In genomic region chr20:50931306-50932015, GRCh38 we compare ENCODE assay signal across 1 cellular context.
TF ChIP-seq lines count a peak whose summit lies in the region.

Gene ADNP (minus strand): TSS chr20:50931437. CDS start chr20:50903996, 27,441 bp downstream.

TF ChIP-seq in HEK293, 187 proteins besides CTCF, POLR2A, EP300 and RAD21 (continued from another document):
- TF ChIP-seq ZNF791 (tag by site-specific recombination; IDR thresholded peaks at IDR 0.05) (no peak), ZNF768 (tag by site-specific recombination; IDR thresholded peaks at IDR 0.05) (no peak), EGR2 (tag by site-specific recombination; IDR thresholded peaks at IDR 0.05; ENCODE audit: low read depth) (no peak; the same call in 1 of the 2 replicates), ZNF701 (tag by site-specific recombination; IDR thresholded peaks at IDR 0.05) (no peak), FEZF1 (tag by site-specific recombination; IDR thresholded peaks at IDR 0.05) (no peak), BCL11B (tag by site-specific recombination; IDR thresholded peaks at IDR 0.05; ENCODE audit: low read depth) (no peak), SCRT2 (tag by site-specific recombination; IDR thresholded peaks at IDR 0.05) (peak; percentile 98), SP3 (tag by site-specific recombination; IDR thresholded peaks at IDR 0.05) (peak; percentile 34; the same call in 1 of the 2 replicates), ZNF639 (tag by site-specific recombination; IDR thresholded peaks at IDR 0.05) (no peak), PRDM4 (tag by site-specific recombination; IDR thresholded peaks at IDR 0.05) (no peak; the same call in 1 of the 2 replicates), AEBP2 (tag by site-specific recombination; IDR thresholded peaks at IDR 0.05; ENCODE audit: borderline replicate concordance) (no peak), ZNF561 (tag by site-specific recombination; IDR thresholded peaks at IDR 0.05; ENCODE audit: borderline replicate concordance) (peak; percentile 70; the same call in 1 of the 2 replicates), ZNF518A (tag by site-specific recombination; conservative IDR thresholded peaks at IDR 0.05; ENCODE audit: low read depth) (peak; percentile 34; the same call in 1 of the 2 replicates), ZBTB20 (tag by site-specific recombination; IDR thresholded peaks at IDR 0.05) (peak; percentile 81), KLF17 (tag by site-specific recombination; IDR thresholded peaks at IDR 0.05) (0 out of 2 replicates have a peak, but pooled peaks have one; percentile 54), BCL11A (tag by site-specific recombination; IDR thresholded peaks at IDR 0.05; ENCODE audit: low read depth) (peak; percentile 76; the same call in 1 of the 2 replicates), TSHZ1 (tag by site-specific recombination; IDR thresholded peaks at IDR 0.05; ENCODE audit: borderline replicate concordance) (no peak), ZFP3 (tag by site-specific recombination; IDR thresholded peaks at IDR 0.05; ENCODE audit: low read depth) (no peak), SALL2 (tag by site-specific recombination; IDR thresholded peaks at IDR 0.05; ENCODE audit: borderline replicate concordance) (no peak), REST (tag by site-specific recombination; IDR thresholded peaks at IDR 0.05) (no peak), PRDM1 (tag by site-specific recombination; IDR thresholded peaks at IDR 0.05) (no peak), ZNF221 (tag by site-specific recombination; IDR thresholded peaks at IDR 0.05; ENCODE audit: borderline replicate concordance) (no peak), ZNF157 (tag by site-specific recombination; IDR thresholded peaks at IDR 0.05) (no peak), ZBTB21 (tag by site-specific recombination; IDR thresholded peaks at IDR 0.05) (peak; percentile 42; the same call in 1 of the 2 replicates), ZNF501 (tag by site-specific recombination; IDR thresholded peaks at IDR 0.05) (no peak; the same call in 1 of the 2 replicates), REPIN1 (tag by site-specific recombination; IDR thresholded peaks at IDR 0.05; ENCODE audit: low read depth) (no peak), ZNF785 (tag by site-specific recombination; IDR thresholded peaks at IDR 0.05) (no peak), KLF7 (tag by site-specific recombination; IDR thresholded peaks at IDR 0.05; ENCODE audit: borderline replicate concordance) (no peak), ZNF549 (tag by site-specific recombination; IDR thresholded peaks at IDR 0.05) (no peak), ZNF121 (tag by site-specific recombination; IDR thresholded peaks at IDR 0.05) (no peak), PATZ1 (tag by site-specific recombination; IDR thresholded peaks at IDR 0.05) (peak; percentile 98), ZNF596 (tag by site-specific recombination; IDR thresholded peaks at IDR 0.05) (peak; percentile 40; the same call in 1 of the 2 replicates)
